Comparison of ENCODE assay signal across 1 cellular context in the genomic region with DNA sequence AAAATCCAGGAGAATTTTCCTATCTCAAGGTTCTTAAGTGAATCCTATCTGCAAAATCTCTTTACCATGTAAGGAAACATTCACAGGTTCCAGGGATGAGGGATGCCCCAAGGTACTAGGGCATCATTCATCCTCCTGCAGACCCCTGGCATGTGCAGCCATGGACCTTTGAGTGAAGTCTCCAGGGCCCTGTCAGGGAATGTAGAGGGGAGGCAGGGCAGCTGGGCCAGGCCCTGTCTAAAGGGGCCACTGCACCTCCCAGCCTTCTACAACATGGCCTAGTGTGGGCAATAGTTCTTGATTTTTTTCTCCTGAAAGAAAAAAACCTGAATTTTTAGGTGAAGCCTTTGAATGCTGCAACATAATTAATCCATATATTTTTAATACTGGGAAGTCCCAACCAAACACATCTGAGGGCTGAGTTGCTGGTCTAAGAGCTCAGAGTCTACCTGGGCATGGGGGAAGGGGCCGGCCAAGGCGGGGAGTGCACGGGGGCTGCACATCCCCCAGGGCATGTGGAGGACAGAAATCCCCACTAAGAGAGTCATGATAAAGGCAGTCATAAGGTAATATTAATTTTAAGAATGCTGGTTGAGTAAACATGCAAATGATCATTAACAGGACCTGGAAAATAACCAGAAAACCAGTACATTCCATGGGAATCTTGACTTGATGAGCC.
TF ChIP-seq lines count a peak whose summit lies in the region.

No MANE protein-coding gene starts in this region.

TF ChIP-seq in GM12878, 131 proteins besides CTCF, POLR2A, EP300 and RAD21 (continued from another document):
- TF ChIP-seq, protein P1, sequence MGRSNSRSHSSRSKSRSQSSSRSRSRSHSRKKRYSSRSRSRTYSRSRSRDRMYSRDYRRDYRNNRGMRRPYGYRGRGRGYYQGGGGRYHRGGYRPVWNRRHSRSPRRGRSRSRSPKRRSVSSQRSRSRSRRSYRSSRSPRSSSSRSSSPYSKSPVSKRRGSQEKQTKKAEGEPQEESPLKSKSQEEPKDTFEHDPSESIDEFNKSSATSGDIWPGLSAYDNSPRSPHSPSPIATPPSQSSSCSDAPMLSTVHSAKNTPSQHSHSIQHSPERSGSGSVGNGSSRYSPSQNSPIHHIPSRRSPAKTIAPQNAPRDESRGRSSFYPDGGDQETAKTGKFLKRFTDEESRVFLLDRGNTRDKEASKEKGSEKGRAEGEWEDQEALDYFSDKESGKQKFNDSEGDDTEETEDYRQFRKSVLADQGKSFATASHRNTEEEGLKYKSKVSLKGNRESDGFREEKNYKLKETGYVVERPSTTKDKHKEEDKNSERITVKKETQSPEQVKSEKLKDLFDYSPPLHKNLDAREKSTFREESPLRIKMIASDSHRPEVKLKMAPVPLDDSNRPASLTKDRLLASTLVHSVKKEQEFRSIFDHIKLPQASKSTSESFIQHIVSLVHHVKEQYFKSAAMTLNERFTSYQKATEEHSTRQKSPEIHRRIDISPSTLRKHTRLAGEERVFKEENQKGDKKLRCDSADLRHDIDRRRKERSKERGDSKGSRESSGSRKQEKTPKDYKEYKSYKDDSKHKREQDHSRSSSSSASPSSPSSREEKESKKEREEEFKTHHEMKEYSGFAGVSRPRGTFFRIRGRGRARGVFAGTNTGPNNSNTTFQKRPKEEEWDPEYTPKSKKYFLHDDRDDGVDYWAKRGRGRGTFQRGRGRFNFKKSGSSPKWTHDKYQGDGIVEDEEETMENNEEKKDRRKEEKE (IDR thresholded peaks at IDR 0.05) = no peak
- TF ChIP-seq HCFC1 (IDR thresholded peaks at IDR 0.05; ENCODE audit: low read length) (no peak), DPF2 (IDR thresholded peaks at IDR 0.05) (no peak), CUX1 (IDR thresholded peaks at IDR 0.05; ENCODE audit: insufficient replicate concordance, low read depth, low read length) (no peak), TARDBP (IDR thresholded peaks at IDR 0.05; ENCODE audit: borderline replicate concordance) (no peak), NKRF (conservative IDR thresholded peaks at IDR 0.05) (no peak), ZNF24 (IDR thresholded peaks at IDR 0.05) (no peak), IKZF1 (conservative IDR thresholded peaks at IDR 0.05) (no peak)
